In genomic region chr14:102764220-102764671, GRCh38 we compare ENCODE assay signal across 12 cellular contexts. TPM values are rescaled to one million over a fixed set of nuclear protein-coding genes. Genes with fewer than 3 reads are reported as not detected.
A peak's percentile ranks its signal among the peaks of the same experiment; 100 is the strongest.
DNase-seq lines count a peak whose midpoint lies in the region; ATAC-seq and TF ChIP-seq lines count a peak whose summit lies in the region.
"Had no signal": no experiment of that assay in that cellular context is flagged by ENCODE, and none has a peak within 500 bp of the region (broad histone marks: within the 10 kb centered on the region; RNA-seq: fewer than 3 reads in every experiment).

No MANE protein-coding gene starts in this region.

- H3K4me2 ChIP-seq in DOHH2 (ENCODE audit: low read length), result peak overlapping the region; percentile 31

- H3F3A ChIP-seq in DOHH2 (ENCODE audit: control insufficient read depth, insufficient read depth), result no peaks in the 10 kb centered on the region

- peaks cover 16% of the 10 kb centered on the region for H3K27me3 ChIP-seq in DOHH2 (ENCODE audit: control insufficient read depth, low read length)
- H3K27me3 ChIP-seq in colonic mucosa, result no peaks in the 10 kb centered on the region

- H3K4me1 ChIP-seq in DOHH2 (ENCODE audit: control insufficient read depth, low read length) (peaks cover 28% of the 10 kb centered on the region), colonic mucosa (no peaks in the 10 kb centered on the region)

- TF ChIP-seq CTCF in DOHH2 (IDR thresholded peaks at IDR 0.05; ENCODE audit: low read depth, low read length, poor library complexity, severe bottlenecking) (no peak), colonic mucosa (IDR thresholded peaks at IDR 0.05) (no peak)

- no peaks in the 10 kb centered on the region for H3K79me2 ChIP-seq in DOHH2 (ENCODE audit: control insufficient read depth, low read length)

- no peak overlapping the region for H3K27ac ChIP-seq in DOHH2 (ENCODE audit: low read depth, low read length)
- no peak overlapping the region for H3K27ac ChIP-seq in colonic mucosa

- no peaks in the 10 kb centered on the region for H3K9me3 ChIP-seq in DOHH2 (ENCODE audit: control insufficient read depth, insufficient read depth, low read length)
- no peaks in the 10 kb centered on the region for H3K9me3 ChIP-seq in colonic mucosa

- H4K20me1 ChIP-seq in DOHH2 (ENCODE audit: control insufficient read depth, insufficient read depth, low read depth, low read length), result no peaks in the 10 kb centered on the region

- no peak overlapping the region for H3K9ac ChIP-seq in colonic mucosa (ENCODE audit: low read depth in 2 of 2, low read length in 2 of 2)

- H3K9me2 ChIP-seq in DOHH2 (replicated peaks; ENCODE audit: control insufficient read depth, low read length), result no peaks in the 10 kb centered on the region

- intact Hi-C loops in colonic mucosa (cut with DNase I), result no loop called here

- no peak for DNase-seq in NCI-H1930 (lab: John Stamatoyannopoulos, UW)
- no peak for DNase-seq in AML-193 (lab: John Stamatoyannopoulos, UW)
- no peak for DNase-seq in colonic mucosa
- DNase-seq in NCI-H510A (lab: John Stamatoyannopoulos, UW), result no peak
- DNase-seq: activated CD4-positive, CD25-positive, alpha-beta regulatory T cell treated with anti-CD3 and anti-CD28 coated beads, Interleukin-2, amount 50 U/mL, for 72 hours; activated naive CD4-positive, alpha-beta T cell treated with Interleukin-2 at 50 U/mL for 16 hours; mesendoderm; NCI-H1417 treated with DMSO at 0.1 percent for 48 hours had no signal

- TF ChIP-seq POLR2A in GM19099 (IDR thresholded peaks at IDR 0.05; ENCODE audit: extremely low read depth, insufficient read length, low read depth), result peak; percentile 38

- peak overlapping the region; percentile 5; the same call in 1 of the 2 replicates for H3K4me3 ChIP-seq in DOHH2 (ENCODE audit: low read length)
- H3K4me3 ChIP-seq in colonic mucosa, result no peak overlapping the region

- H3K36me3 ChIP-seq in DOHH2 (ENCODE audit: control insufficient read depth, low read length), result no peaks in the 10 kb centered on the region
- H3K36me3 ChIP-seq in colonic mucosa, result no peaks in the 10 kb centered on the region

- ATAC-seq in HG02610 (IDR thresholded peaks at IDR 0.05; ENCODE audit: unreplicated experiment) (peak; percentile 81), HG03460 (IDR thresholded peaks at IDR 0.05; ENCODE audit: unreplicated experiment) (peak; percentile 64)

RNA-seq across cellular contexts. Expression of gene TRAF3, which starts 13.0 kb away (rescaled TPM):
- total RNA-seq in colonic mucosa, result 10 to 100 TPM; 20.8 to 26.0 TPM
